8 cellular contexts compared by ENCODE assay signal in the genomic region with DNA sequence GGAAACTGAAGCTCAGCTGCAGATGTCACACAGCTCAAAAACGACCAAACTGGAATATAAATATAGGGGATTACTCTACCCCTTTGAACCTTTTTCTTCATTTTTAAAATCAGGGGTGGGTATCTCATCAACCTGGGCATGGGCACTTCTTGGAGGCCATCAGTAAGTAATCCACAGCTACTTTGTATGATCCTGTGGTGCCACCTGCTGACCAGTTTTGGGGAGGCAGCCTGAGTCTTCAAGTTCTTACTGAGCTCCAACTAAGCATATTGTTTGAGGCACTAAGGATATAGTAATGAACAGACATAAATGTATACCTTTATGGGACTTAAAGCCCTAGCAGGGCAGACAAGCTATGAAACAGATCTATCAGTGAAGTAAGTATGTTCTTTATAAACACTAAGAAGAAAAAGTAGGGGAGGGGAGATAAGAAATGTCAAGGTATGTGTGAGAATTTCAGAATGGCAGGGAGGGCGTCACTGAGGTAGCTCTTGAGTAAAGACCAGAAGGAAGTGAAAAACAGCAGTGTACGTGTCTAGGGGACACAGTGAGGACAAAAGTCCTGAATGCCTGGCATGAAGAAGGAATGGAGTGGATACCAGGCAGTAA. TPM values are rescaled to one million over a fixed set of nuclear protein-coding genes. Genes with fewer than 3 reads are reported as not detected.
DNase-seq lines count a peak whose midpoint lies in the region; ATAC-seq and TF ChIP-seq lines count a peak whose summit lies in the region.

No MANE protein-coding gene starts in this region.

- H3K36me3 ChIP-seq in PC-9 (ENCODE audit: low read depth) (no peaks in the 10 kb centered on the region), transverse colon (no peaks in the 10 kb centered on the region)

- H3K27ac Mint-ChIP-seq in osteocyte (ENCODE audit: unreplicated experiment), result no peak overlapping the region

- H3K4me3 Mint-ChIP-seq in osteocyte (ENCODE audit: unreplicated experiment), result no peak overlapping the region

- H2AFZ ChIP-seq in PC-9, result no peak overlapping the region

- H3K36me3 Mint-ChIP-seq in osteocyte (ENCODE audit: unreplicated experiment), result peaks cover 6% of the 10 kb centered on the region

- CTCF ChIA-PET in PC-9 (lab: Charles Lee), result interaction anchor here (0.5 to 2.6 kb wide), 7 partner anchors 9 to 1045 kb away, joined by 3 to 22 read pairs (median 4); no protein-coding TSS in a partner anchor

- H3K27me3 ChIP-seq in PC-9 (ENCODE audit: insufficient read depth, low read depth) (no peaks in the 10 kb centered on the region), transverse colon (no peaks in the 10 kb centered on the region)

- no peaks in the 10 kb centered on the region for H3K9me2 ChIP-seq in PC-9 (ENCODE audit: insufficient read depth)

- no peak for TF ChIP-seq POLR2A in transverse colon (IDR thresholded peaks at IDR 0.05)

- H3F3A ChIP-seq in PC-9 (ENCODE audit: insufficient read depth, low read depth), result no peaks in the 10 kb centered on the region

- no peaks in the 10 kb centered on the region for H3K79me2 ChIP-seq in PC-9 (ENCODE audit: low read depth)

- peak; percentile 55 for ATAC-seq in HG03439 (IDR thresholded peaks at IDR 0.05; ENCODE audit: unreplicated experiment)

- TF ChIP-seq EP300 in transverse colon (IDR thresholded peaks at IDR 0.05; ENCODE audit: low read depth), result no peak

- TF ChIP-seq CTCF in PC-9 (conservative IDR thresholded peaks at IDR 0.05) (peak; percentile 85), fibroblast of villous mesenchyme (IDR thresholded peaks at IDR 0.05; ENCODE audit: insufficient read depth, low read depth, low read length) (peak; percentile 90), osteocyte (IDR thresholded peaks at IDR 0.05) (peak; percentile 95), transverse colon (IDR thresholded peaks at IDR 0.05) (peak; percentile 66 to 77 (median 74))

- no peaks in the 10 kb centered on the region for H3K4me1 Mint-ChIP-seq in osteocyte (ENCODE audit: unreplicated experiment)

- H3K4me3 ChIP-seq in PC-9 (no peak overlapping the region), fibroblast of villous mesenchyme (ENCODE audit: low read depth, low read length) (no peak overlapping the region), transverse colon (no peak overlapping the region)

- WGBS in transverse colon (ENCODE audit: low coverage in 1 of 2), 2 donors, result 43 to 55% methylated on average over 2 to 3 of the region's 3 CpGs

- intact Hi-C loops in PC-9 (cut with micrococcal nuclease; ENCODE audit: unreplicated experiment) (loop anchor here (1.0 to 2.0 kb wide), 2 partner anchors 93 to 1001 kb away; no protein-coding TSS in a partner anchor), transverse colon (cut with DNase I; ENCODE audit: low total_unique reads) (loop anchor here (5.0 kb wide), 2 partner anchors 67 to 97 kb away; no protein-coding TSS in a partner anchor)

- DNase-seq in SHP77 (lab: John Stamatoyannopoulos, UW) (peak; percentile 21 to 24), SHP77 treated with DMSO at 0.1 percent for 48 hours (lab: John Stamatoyannopoulos, UW) (no peak), PC-9 (peak; percentile 42 to 66), fibroblast of villous mesenchyme (ENCODE audit: low read depth) (peak; percentile 85), osteocyte (ENCODE audit: extremely low spot score, unreplicated experiment) (peak; percentile 90), transverse colon (peak; percentile 82)
- DNase-seq in activated T-helper 1 cell treated with anti-CD3 and anti-CD28 coated beads, Interleukin-2, amount 50 U/mL, for 16 hours (ENCODE audit: low read depth in 1 of 2, low spot score in 1 of 2), result peak; percentile 52 to 66

- no peaks in the 10 kb centered on the region for H3K4me1 ChIP-seq in PC-9 (replicated peaks; ENCODE audit: insufficient read depth)
- H3K4me1 ChIP-seq in transverse colon, result no peaks in the 10 kb centered on the region

- POLR2A ChIA-PET in PC-9 (lab: Charles Lee; ENCODE audit: unreplicated experiment), result interaction anchor here (0.6 kb wide), 1 partner anchor 733 kb away, joined by 27 read pairs; no protein-coding TSS in a partner anchor

- H3K4me2 ChIP-seq in PC-9, result no peak overlapping the region

- no TSS peak for BruUV-seq in PC-9 (replicated peaks; lab: Mats Ljungman, UMichigan)

- H3K9me3 ChIP-seq in PC-9 (ENCODE audit: insufficient read depth, low read depth) (no peaks in the 10 kb centered on the region), transverse colon (no peaks in the 10 kb centered on the region)

- no peaks in the 10 kb centered on the region for H3K27me3 Mint-ChIP-seq in osteocyte (ENCODE audit: unreplicated experiment)

- H3K27ac ChIP-seq in PC-9 (no peak overlapping the region), transverse colon (no peak overlapping the region)

- in situ Hi-C loops in transverse colon (cut with MboI; ENCODE audit: low pct_ligation_motif_present in 1 of 4, low pct_unique_long_range_greater_than_20kb in 1 of 4, low sequenced_read_pairs in 3 of 4), result loop anchor here (10.0 to 25.0 kb wide), 3 partner anchors 65 to 212 kb away; no protein-coding TSS in a partner anchor

- no peaks in the 10 kb centered on the region for H4K20me1 ChIP-seq in PC-9 (ENCODE audit: insufficient read depth)

- H3K9me3 Mint-ChIP-seq in osteocyte (ENCODE audit: unreplicated experiment), result no peaks in the 10 kb centered on the region

RNA-seq across cellular contexts. Expression of gene TUB, which starts 18.4 kb away (rescaled TPM):
- not detected in 2 replicates for total RNA-seq in PC-9 (2021)
- total RNA-seq in fibroblast of villous mesenchyme, result 1.9 and 5.2 TPM in 2 replicates
- total RNA-seq in osteocyte, result 7.8 and 8.7 TPM in 2 replicates
- 1 to 10 TPM in 3 of 4 donors, under 1 TPM in 1; 1.00 to 7.1 (median 2.6) TPM for total RNA-seq in transverse colon
